27 cellular contexts compared by ENCODE assay signal in genomic region chr17:72853438-72854415, GRCh38.
"Had no signal": no experiment of that assay in that cellular context is flagged by ENCODE, and none has a peak within 500 bp of the region (broad histone marks: within the 10 kb centered on the region; RNA-seq: fewer than 3 reads in every experiment).

No MANE protein-coding gene starts in this region.

- ATAC-seq: activated CD8-positive, alpha-beta memory T cell treated with anti-CD3 and anti-CD28 coated beads, Interleukin-2, amount 10 ng/mL, durations not matched to agents 7 days and 5 days; activated CD8-positive, alpha-beta T cell treated with anti-CD3 and anti-CD28 coated beads, Interleukin-2, amount 10 ng/mL, durations not matched to agents 7 days and 5 days; activated naive CD8-positive, alpha-beta T cell treated with anti-CD3 and anti-CD28 coated beads, Interleukin-2, amount 50 U/mL, for 24 hours; sciatic nerve; stimulated activated effector memory CD8-positive, alpha-beta T cell treated with anti-CD3 and anti-CD28 coated beads, Interleukin-12 subunit alpha, Interleukin-12 subunit beta, amount 100 ng/mL, for 72 hours; stimulated activated naive CD8-positive, alpha-beta T cell treated with anti-CD3 and anti-CD28 coated beads, Interleukin-15, amount 100 ng/mL, for 72 hours; T-helper 17 cell had no signal

- H3K27me3 ChIP-seq: neutrophil, thyroid gland had no signal

- H3K27ac Mint-ChIP-seq: activated B cell treated with CpG ODN at 0.5 μM for 24 hours; activated CD8-positive, alpha-beta memory T cell treated with anti-CD3 and anti-CD28 coated beads, Interleukin-2, amount 10 ng/mL, durations not matched to agents 7 days and 5 days; activated CD8-positive, alpha-beta T cell treated with anti-CD3 and anti-CD28 coated beads, Interleukin-2, amount 10 ng/mL, durations not matched to agents 7 days and 5 days; activated naive CD4-positive, alpha-beta T cell treated with anti-CD3 and anti-CD28 coated beads, Interleukin-2, amount 50 U/mL, for 24 hours; activated naive CD8-positive, alpha-beta T cell treated with anti-CD3 and anti-CD28 coated beads, Interleukin-2, amount 50 U/mL, for 24 hours; activated T-helper 2 cell treated with anti-CD3 and anti-CD28 coated beads, Interferon-gamma antibody, Interleukin-2, Interleukin-4, amounts not matched to agents 10 μg/mL and 5 μg/mL and 100 μg/mL, durations not matched to agents 14 hours and 24 hours and 36 hours; nephron progenitor cell; stimulated activated effector memory CD8-positive, alpha-beta T cell treated with anti-CD3 and anti-CD28 coated beads, Interleukin-12 subunit alpha, Interleukin-12 subunit beta, amount 100 ng/mL, for 72 hours; T-helper 17 cell had no signal

- H3K36me3 ChIP-seq: left ventricle myocardium inferior, thyroid gland had no signal

- H3K4me3 Mint-ChIP-seq: activated B cell treated with CpG ODN at 0.5 μM for 24 hours; activated CD8-positive, alpha-beta memory T cell treated with anti-CD3 and anti-CD28 coated beads, Interleukin-2, amount 10 ng/mL, durations not matched to agents 7 days and 5 days; activated CD8-positive, alpha-beta T cell treated with anti-CD3 and anti-CD28 coated beads, Interleukin-2, amount 10 ng/mL, durations not matched to agents 7 days and 5 days; activated naive CD4-positive, alpha-beta T cell treated with anti-CD3 and anti-CD28 coated beads, Interleukin-2, amount 50 U/mL, for 24 hours; activated naive CD8-positive, alpha-beta T cell treated with anti-CD3 and anti-CD28 coated beads, Interleukin-2, amount 50 U/mL, for 24 hours; central memory CD8-positive, alpha-beta T cell; nephron progenitor cell; stimulated activated effector memory CD8-positive, alpha-beta T cell treated with anti-CD3 and anti-CD28 coated beads, Interleukin-12 subunit alpha, Interleukin-12 subunit beta, amount 100 ng/mL, for 72 hours; stimulated activated naive CD8-positive, alpha-beta T cell treated with anti-CD3 and anti-CD28 coated beads, Interleukin-15, amount 100 ng/mL, for 72 hours; T-helper 17 cell had no signal

- H3K9me3 Mint-ChIP-seq: activated naive CD4-positive, alpha-beta T cell treated with anti-CD3 and anti-CD28 coated beads, Interleukin-2, amount 50 U/mL, for 24 hours; activated naive CD8-positive, alpha-beta T cell treated with anti-CD3 and anti-CD28 coated beads, Interleukin-2, amount 50 U/mL, for 24 hours; central memory CD8-positive, alpha-beta T cell; stimulated activated effector memory CD8-positive, alpha-beta T cell treated with anti-CD3 and anti-CD28 coated beads, Interleukin-12 subunit alpha, Interleukin-12 subunit beta, amount 100 ng/mL, for 72 hours; stimulated activated naive CD8-positive, alpha-beta T cell treated with anti-CD3 and anti-CD28 coated beads, Interleukin-15, amount 100 ng/mL, for 72 hours had no signal

- H3K27me3 Mint-ChIP-seq: activated B cell treated with CpG ODN at 0.5 μM for 24 hours; activated CD8-positive, alpha-beta memory T cell treated with anti-CD3 and anti-CD28 coated beads, Interleukin-2, amount 10 ng/mL, durations not matched to agents 7 days and 5 days; activated naive CD4-positive, alpha-beta T cell treated with anti-CD3 and anti-CD28 coated beads, Interleukin-2, amount 50 U/mL, for 24 hours; activated naive CD8-positive, alpha-beta T cell treated with anti-CD3 and anti-CD28 coated beads, Interleukin-2, amount 50 U/mL, for 24 hours; central memory CD8-positive, alpha-beta T cell; naive B cell; stimulated activated naive CD8-positive, alpha-beta T cell treated with anti-CD3 and anti-CD28 coated beads, Interleukin-15, amount 100 ng/mL, for 72 hours; T-helper 17 cell had no signal

- H3K36me3 Mint-ChIP-seq: activated CD8-positive, alpha-beta memory T cell treated with anti-CD3 and anti-CD28 coated beads, Interleukin-2, amount 10 ng/mL, durations not matched to agents 7 days and 5 days had no signal

- H3K4me1 Mint-ChIP-seq: activated B cell treated with CpG ODN at 0.5 μM for 24 hours; activated CD8-positive, alpha-beta memory T cell treated with anti-CD3 and anti-CD28 coated beads, Interleukin-2, amount 10 ng/mL, durations not matched to agents 7 days and 5 days; activated naive CD4-positive, alpha-beta T cell treated with anti-CD3 and anti-CD28 coated beads, Interleukin-2, amount 50 U/mL, for 24 hours; activated naive CD8-positive, alpha-beta T cell treated with anti-CD3 and anti-CD28 coated beads, Interleukin-2, amount 50 U/mL, for 24 hours; stimulated activated naive CD8-positive, alpha-beta T cell treated with anti-CD3 and anti-CD28 coated beads, Interleukin-15, amount 100 ng/mL, for 72 hours had no signal

- H3K4me1 ChIP-seq: left ventricle myocardium inferior, thyroid gland had no signal

- H3K27ac ChIP-seq: epithelial cell of prostate, left ventricle myocardium inferior, neutrophil, thyroid gland had no signal

- H3K9me3 ChIP-seq: neutrophil, thyroid gland had no signal

- DNase-seq: activated B cell treated with CpG ODN at 0.5 μM for 24 hours; activated CD4-positive, alpha-beta T cell treated with anti-CD3 and anti-CD28 coated beads, Interleukin-2, amount 50 U/mL, for 1 hour; activated CD8-positive, alpha-beta memory T cell treated with anti-CD3 and anti-CD28 coated beads, Interleukin-2, amount 10 ng/mL, durations not matched to agents 7 days and 5 days; activated CD8-positive, alpha-beta T cell treated with anti-CD3 and anti-CD28 coated beads, Interleukin-2, amount 10 ng/mL, durations not matched to agents 7 days and 5 days; activated naive CD8-positive, alpha-beta T cell treated with anti-CD3 and anti-CD28 coated beads, Interleukin-2, amount 50 U/mL, for 24 hours; activated T-cell treated with anti-CD3 and anti-CD28 coated beads, Interleukin-2, amount 50 U/mL, for 48 hours; dermis blood vessel endothelial cell; effector CD4-positive, alpha-beta T cell; islet precursor cell; left ventricle myocardium inferior; naive B cell; nephron progenitor cell; small intestine; stimulated activated CD4-positive, alpha-beta T cell treated with anti-CD3 and anti-CD28 coated beads, Interleukin-4, amount 100 ng/mL, for 24 hours; stimulated activated naive CD8-positive, alpha-beta T cell treated with anti-CD3 and anti-CD28 coated beads, Interleukin-15, amount 100 ng/mL, for 72 hours; substantia nigra; T-helper 17 cell; T1000; thyroid gland had no signal

- H3K4me3 ChIP-seq: left ventricle myocardium inferior, lung, thyroid gland had no signal
